Comparison of ENCODE assay signal across 21 cellular contexts in the genomic region with DNA sequence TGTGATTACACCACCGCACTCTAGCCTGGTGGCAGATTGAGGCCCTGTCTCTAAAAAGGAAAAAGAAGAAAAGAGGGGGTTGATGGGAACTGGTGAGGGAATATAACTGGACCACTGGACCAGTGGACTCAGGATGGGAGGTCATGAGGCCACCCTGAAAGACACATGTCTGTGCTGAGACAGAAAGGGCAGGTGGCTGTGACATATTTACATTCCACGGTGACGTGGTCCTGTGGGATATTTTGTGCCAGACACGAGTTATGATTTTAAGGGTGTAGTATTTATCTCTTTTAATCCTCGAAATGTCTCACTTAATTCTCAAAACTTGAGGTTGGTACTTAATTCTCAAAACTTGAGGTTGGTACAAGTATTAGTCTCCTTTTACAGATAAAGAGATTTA. TPM values are rescaled to one million over a fixed set of nuclear protein-coding genes. Genes with fewer than 3 reads are reported as not detected.
"Had no signal": no experiment of that assay in that cellular context is flagged by ENCODE, and none has a peak within 500 bp of the region (broad histone marks: within the 10 kb centered on the region; RNA-seq: fewer than 3 reads in every experiment).

No MANE protein-coding gene starts in this region.

- H3K36me3 Mint-ChIP-seq: activated CD8-positive, alpha-beta memory T cell treated with anti-CD3 and anti-CD28 coated beads, Interleukin-2, amount 10 ng/mL, durations not matched to agents 7 days and 5 days; activated naive CD8-positive, alpha-beta T cell; brain had no signal

- DNase-seq: activated B cell treated with CpG ODN at 0.5 μM for 24 hours; activated CD4-positive, alpha-beta T cell treated with anti-CD3 and anti-CD28 coated beads for 1 hour; activated CD4-positive, alpha-beta T cell treated with anti-CD3 and anti-CD28 coated beads, Interleukin-2, amount 10 ng/mL, durations not matched to agents 24 days and 14 days; activated CD4-positive, alpha-beta T cell treated with anti-CD3 and anti-CD28 coated beads, Interleukin-2, amount 50 U/mL, for 48 hours; activated CD8-positive, alpha-beta memory T cell treated with anti-CD3 and anti-CD28 coated beads, Interleukin-2, amount 10 ng/mL, durations not matched to agents 7 days and 5 days; activated gamma-delta T cell; activated naive CD4-positive, alpha-beta T cell treated with anti-CD3 and anti-CD28 coated beads for 36 hours; activated T-cell treated with anti-CD3 and anti-CD28 coated beads, Interleukin-2, amount 50 U/mL, for 24 hours; MM.1S; NCI-H1105; NCI-H1436; NCI-H1694 treated with DMSO at 0.1 percent for 48 hours; NCI-H2029 treated with DMSO at 0.1 percent for 48 hours; NCI-H510A; SHP77 treated with DMSO at 0.1 percent for 48 hours; T-helper 9 cell had no signal

- ATAC-seq: activated CD8-positive, alpha-beta memory T cell treated with anti-CD3 and anti-CD28 coated beads, Interleukin-2, amount 10 ng/mL, durations not matched to agents 7 days and 5 days had no signal

- H3K4me3 Mint-ChIP-seq: activated B cell treated with CpG ODN at 0.5 μM for 24 hours; activated CD4-positive, alpha-beta T cell treated with anti-CD3 and anti-CD28 coated beads, Interleukin-2, amount 10 ng/mL, durations not matched to agents 24 days and 14 days; activated CD8-positive, alpha-beta memory T cell treated with anti-CD3 and anti-CD28 coated beads, Interleukin-2, amount 10 ng/mL, durations not matched to agents 7 days and 5 days; activated naive CD4-positive, alpha-beta T cell treated with anti-CD3 and anti-CD28 coated beads for 36 hours; activated naive CD8-positive, alpha-beta T cell; activated T-cell treated with anti-CD3 and anti-CD28 coated beads, Interleukin-2, amount 50 U/mL, for 24 hours; activated T-helper 1 cell treated with anti-CD3 and anti-CD28 coated beads, Interleukin-12 subunit alpha, Interleukin-12 subunit beta, Interleukin-2, Interleukin-4 antibody, amounts not matched to agents 30 ng/mL and 10 ng/mL and 1 ng/mL, durations not matched to agents 14 hours and 24 hours and 36 hours; T-helper 1 cell treated with Interleukin-12 subunit alpha and Interleukin-12 subunit beta and Interleukin-4 antibody, amounts not matched to agents 30 μg/mL and 1 μg/mL, for 36 hours had no signal

- H3K27ac Mint-ChIP-seq: activated B cell treated with CpG ODN at 0.5 μM for 24 hours; activated CD4-positive, alpha-beta T cell treated with anti-CD3 and anti-CD28 coated beads, Interleukin-2, amount 10 ng/mL, durations not matched to agents 24 days and 14 days; activated CD8-positive, alpha-beta memory T cell treated with anti-CD3 and anti-CD28 coated beads, Interleukin-2, amount 10 ng/mL, durations not matched to agents 7 days and 5 days; activated naive CD4-positive, alpha-beta T cell treated with anti-CD3 and anti-CD28 coated beads for 36 hours; activated naive CD8-positive, alpha-beta T cell; activated T-cell treated with anti-CD3 and anti-CD28 coated beads, Interleukin-2, amount 50 U/mL, for 24 hours; activated T-helper 1 cell treated with anti-CD3 and anti-CD28 coated beads, Interleukin-12 subunit alpha, Interleukin-12 subunit beta, Interleukin-2, Interleukin-4 antibody, amounts not matched to agents 30 ng/mL and 10 ng/mL and 1 ng/mL, durations not matched to agents 14 hours and 24 hours and 36 hours; brain; T-helper 1 cell treated with Interleukin-12 subunit alpha and Interleukin-12 subunit beta and Interleukin-4 antibody, amounts not matched to agents 30 μg/mL and 1 μg/mL, for 36 hours had no signal

- H3K9me3 Mint-ChIP-seq: activated B cell treated with CpG ODN at 0.5 μM for 24 hours; activated CD4-positive, alpha-beta T cell treated with anti-CD3 and anti-CD28 coated beads, Interleukin-2, amount 10 ng/mL, durations not matched to agents 24 days and 14 days; activated naive CD4-positive, alpha-beta T cell treated with anti-CD3 and anti-CD28 coated beads for 36 hours; activated T-cell treated with anti-CD3 and anti-CD28 coated beads, Interleukin-2, amount 50 U/mL, for 24 hours; activated T-helper 1 cell treated with anti-CD3 and anti-CD28 coated beads, Interleukin-12 subunit alpha, Interleukin-12 subunit beta, Interleukin-2, Interleukin-4 antibody, amounts not matched to agents 30 ng/mL and 10 ng/mL and 1 ng/mL, durations not matched to agents 14 hours and 24 hours and 36 hours; T-helper 1 cell treated with Interleukin-12 subunit alpha and Interleukin-12 subunit beta and Interleukin-4 antibody, amounts not matched to agents 30 μg/mL and 1 μg/mL, for 36 hours had no signal

RNA-seq across cellular contexts. Expression of gene LHX2, which starts 32.9 kb away (rescaled TPM):
- total RNA-seq: activated B cell treated with CpG ODN at 0.5 μM for 24 hours; activated CD4-positive, alpha-beta T cell treated with anti-CD3 and anti-CD28 coated beads, Interleukin-2, amount 10 ng/mL, durations not matched to agents 24 days and 14 days; activated CD8-positive, alpha-beta memory T cell treated with anti-CD3 and anti-CD28 coated beads, Interleukin-2, amount 10 ng/mL, durations not matched to agents 7 days and 5 days; activated naive CD4-positive, alpha-beta T cell treated with anti-CD3 and anti-CD28 coated beads for 36 hours; activated T-helper 1 cell treated with anti-CD3 and anti-CD28 coated beads, Interleukin-12 subunit alpha, Interleukin-12 subunit beta, Interleukin-2, Interleukin-4 antibody, amounts not matched to agents 30 ng/mL and 10 ng/mL and 1 ng/mL, durations not matched to agents 14 hours and 24 hours and 36 hours; SK-MEL-5 had no signal
